2 cellular contexts compared by ENCODE assay signal in the genomic region with DNA sequence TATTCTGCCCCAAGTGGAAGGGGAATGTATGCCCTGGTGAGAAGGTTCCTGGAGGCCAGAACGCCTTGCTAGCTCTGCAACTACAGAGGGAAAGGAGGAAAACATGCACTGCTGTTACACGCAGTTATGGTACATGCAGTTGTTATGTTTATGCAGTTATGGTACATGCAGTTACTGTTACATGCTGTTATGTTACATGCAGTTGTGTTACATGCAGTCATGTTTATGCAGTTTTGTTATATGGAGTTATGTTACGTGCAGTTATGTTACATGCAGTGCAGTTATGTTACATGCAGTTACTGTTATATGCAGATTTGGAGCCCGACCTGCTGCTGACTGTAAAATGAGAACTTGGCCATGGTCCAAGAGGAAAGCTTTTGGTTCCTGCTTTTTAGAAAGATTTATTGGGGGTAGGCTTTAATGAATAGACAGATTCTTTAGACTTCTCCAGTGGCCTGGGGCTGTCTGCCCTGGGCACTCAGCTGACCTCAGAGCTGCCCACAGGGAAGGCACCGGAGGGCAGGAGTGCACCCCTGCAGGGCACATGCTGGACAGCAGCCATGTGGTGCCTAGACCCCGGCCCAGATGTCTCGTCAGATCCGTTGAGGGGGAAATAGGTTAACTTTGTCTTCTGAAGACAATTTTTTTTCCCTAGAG.
TF ChIP-seq lines count a peak whose summit lies in the region.

No MANE protein-coding gene starts in this region.

TF ChIP-seq in HepG2, 621 proteins besides CTCF, POLR2A, EP300 and RAD21 (continued from another document):
- TF ChIP-seq ZNF580 (CRISPR knock-in tag; IDR thresholded peaks at IDR 0.05; ENCODE audit: borderline replicate concordance, low read depth) (no peak), ZNF749 (CRISPR knock-in tag; IDR thresholded peaks at IDR 0.05; ENCODE audit: borderline replicate concordance) (no peak), SIN3B (IDR thresholded peaks at IDR 0.05; ENCODE audit: low read length) (no peak), XBP1 (CRISPR knock-in tag; IDR thresholded peaks at IDR 0.05) (no peak), ZZZ3 (CRISPR knock-in tag; IDR thresholded peaks at IDR 0.05; ENCODE audit: borderline replicate concordance) (no peak), ZNF576 (CRISPR knock-in tag; IDR thresholded peaks at IDR 0.05) (no peak), ZBTB7B (CRISPR knock-in tag; IDR thresholded peaks at IDR 0.05) (no peak), GATAD1 (CRISPR knock-in tag; IDR thresholded peaks at IDR 0.05) (no peak), ZFP62 (CRISPR knock-in tag; IDR thresholded peaks at IDR 0.05) (no peak), ZNF605 (CRISPR knock-in tag; IDR thresholded peaks at IDR 0.05) (no peak), ZFYVE20 (CRISPR knock-in tag; IDR thresholded peaks at IDR 0.05; ENCODE audit: borderline replicate concordance, low read depth) (no peak), ELK4 (CRISPR knock-in tag; IDR thresholded peaks at IDR 0.05; ENCODE audit: borderline replicate concordance) (no peak), MYPOP (CRISPR knock-in tag; IDR thresholded peaks at IDR 0.05) (no peak)

TF ChIP-seq in endothelial cell of umbilical vein, 7 proteins besides CTCF, POLR2A, EP300 and RAD21 (continued from another document):
- no peak for TF ChIP-seq MAX (IDR thresholded peaks at IDR 0.05; ENCODE audit: insufficient read depth, insufficient read length)
- no peak for TF ChIP-seq MYC (IDR thresholded peaks at IDR 0.05; ENCODE audit: low read depth, low read length)
- no peak for TF ChIP-seq GATA2 (IDR thresholded peaks at IDR 0.05; ENCODE audit: insufficient read depth, insufficient read length, low read depth, low read length)
- no peak for TF ChIP-seq POLR2AphosphoS5 (IDR thresholded peaks at IDR 0.05; ENCODE audit: insufficient read depth, low read depth, low read length)
- TF ChIP-seq JUN (IDR thresholded peaks at IDR 0.05; ENCODE audit: borderline replicate concordance, insufficient read depth, insufficient read length, low read depth): no peak
- TF ChIP-seq EZH2 (IDR thresholded peaks at IDR 0.05; ENCODE audit: borderline replicate concordance, low read depth, low read length, severe bottlenecking): no peak
